In the genomic region with DNA sequence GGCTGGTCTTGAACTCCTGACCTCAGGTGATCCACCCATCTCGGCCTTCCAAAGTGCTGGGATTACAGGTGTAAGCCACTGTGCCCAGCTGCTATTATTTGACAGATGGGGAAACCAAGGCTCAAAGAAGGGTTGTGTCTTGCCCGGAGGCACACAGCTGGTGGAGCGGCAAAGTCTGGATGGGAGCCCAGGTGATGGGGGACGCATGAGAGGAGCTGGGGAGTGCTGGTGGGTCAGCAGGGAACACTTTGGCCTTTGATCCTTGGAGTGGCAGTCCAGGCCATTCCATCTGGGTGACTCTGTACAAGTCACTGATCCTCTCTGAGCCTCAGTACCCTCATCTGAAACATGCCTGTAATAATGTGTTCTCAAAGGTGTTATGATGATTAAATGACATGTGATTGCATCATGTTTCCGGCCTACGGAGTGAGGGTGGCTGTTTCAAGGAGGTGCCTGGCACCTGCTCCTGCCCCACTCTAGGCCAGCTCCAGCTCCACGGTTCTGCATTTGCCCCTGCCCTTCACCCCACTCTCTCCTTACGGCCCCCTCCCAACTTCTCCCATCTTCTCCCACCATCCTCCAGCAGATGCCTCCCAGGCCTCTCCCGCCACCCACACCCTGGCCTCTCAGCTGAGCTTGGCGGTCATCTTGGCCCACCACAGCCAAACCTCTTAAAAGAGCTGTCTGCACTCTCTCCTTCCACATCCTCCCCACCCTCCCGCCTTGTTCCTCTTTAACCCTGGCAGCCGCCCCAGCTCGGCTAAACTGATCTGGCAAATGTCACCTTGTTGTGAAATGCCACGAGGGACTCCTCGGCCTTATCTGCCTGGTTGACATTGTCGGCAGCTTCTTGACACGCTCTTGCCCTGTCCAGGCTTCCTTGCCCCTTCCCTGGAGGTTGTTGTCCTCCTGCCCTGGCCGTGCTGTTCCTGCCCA, we compare ENCODE assay signal across 8 cellular contexts. TPM values are rescaled to one million over a fixed set of nuclear protein-coding genes. Genes with fewer than 3 reads are reported as not detected.
A peak's percentile ranks its signal among the peaks of the same experiment; 100 is the strongest.
DNase-seq lines count a peak whose midpoint lies in the region; ATAC-seq, FAIRE-seq and TF ChIP-seq lines count a peak whose summit lies in the region.

No MANE protein-coding gene starts in this region.

- TF ChIP-seq POLR2A in GM12892 (IDR thresholded peaks at IDR 0.05; ENCODE audit: low read depth, low read length): no peak

- no peak for FAIRE-seq in GM12892 (lab: Jason Lieb, UNC)

- no peaks in the 10 kb centered on the region for H3K9me3 ChIP-seq in AG04450 (ENCODE audit: control insufficient read depth, insufficient read depth, low read length)
- H3K9me3 ChIP-seq in Karpas-422 (ENCODE audit: low read length): no peaks in the 10 kb centered on the region
- no peaks in the 10 kb centered on the region for H3K9me3 ChIP-seq in skeletal muscle tissue (ENCODE audit: control insufficient read depth in 3 of 3, low read length in 3 of 3)

- TF ChIP-seq CTCF in AG04450 (IDR thresholded peaks at IDR 0.05; ENCODE audit: low read depth, low read length): no peak

- H3K79me2 ChIP-seq in Karpas-422 (ENCODE audit: low read length): no peaks in the 10 kb centered on the region

- peaks cover 15% of the 10 kb centered on the region for H3K4me1 ChIP-seq in Karpas-422 (ENCODE audit: low read length)
- H3K4me1 ChIP-seq in skeletal muscle tissue (ENCODE audit: control insufficient read depth in 3 of 3, insufficient read depth in 3 of 3, low read length in 3 of 3): peaks cover 27 to 36% (median 30%) of the 10 kb centered on the region in 3 donors

- H3K36me3 ChIP-seq in Karpas-422 (ENCODE audit: insufficient read depth, low read length) (no peaks in the 10 kb centered on the region; the same call in 1 of the 2 replicates), skeletal muscle tissue (ENCODE audit: control insufficient read depth in 3 of 3, insufficient read depth in 3 of 3, low read length in 3 of 3) (peaks cover 8 to 14% (median 11%) of the 10 kb centered on the region in 3 donors)

- H3K27me3 ChIP-seq in AG04450 (ENCODE audit: control insufficient read depth, insufficient read depth, low read length): no peaks in the 10 kb centered on the region
- H3K27me3 ChIP-seq in Karpas-422 (ENCODE audit: low read length): no peaks in the 10 kb centered on the region
- H3K27me3 ChIP-seq in skeletal muscle tissue (ENCODE audit: control insufficient read depth in 3 of 3, insufficient read depth in 3 of 3, low read length in 3 of 3): peaks cover 0 to 6% (median 0%) of the 10 kb centered on the region in 3 donors

- POLR2A ChIA-PET in AG04450 (lab: Yijun Ruan, JAX): interaction anchor here (1.4 to 13.1 kb wide), 5 partner anchors 7 to 89 kb away, joined by 4 to 230 read pairs (median 9); a partner anchor contains a TSS

- DNase-seq in AG04450 (ENCODE audit: low read depth, low spot score) (no peak), Karpas-422 (no peak), left cardiac atrium (peak; percentile 90), cerebellar nuclear complex (lab: John Stamatoyannopoulos, UW) (no peak), GM12892 (ENCODE audit: insufficient read length) (no peak)
- peak; percentile 66 to 67 for DNase-seq in activated T-cell treated with anti-CD3 and anti-CD28 coated beads, Interleukin-2, amount 50 U/mL, for 48 hours

- H3K4me3 ChIP-seq in AG04450 (ENCODE audit: low read depth, low read length) (no peak overlapping the region), Karpas-422 (ENCODE audit: low read length) (no peak overlapping the region), skeletal muscle tissue (ENCODE audit: low read length in 3 of 3) (peak overlapping the region in 2 of 3 donors; percentile 33 to 52)

- H3K4me2 ChIP-seq in Karpas-422 (ENCODE audit: low read depth, low read length, poor library complexity, severe bottlenecking): no peak overlapping the region

- peak overlapping the region; percentile 77 for H3K27ac ChIP-seq in AG04450 (ENCODE audit: low read depth, low read length)
- H3K27ac ChIP-seq in Karpas-422 (ENCODE audit: low read length): peak overlapping the region; percentile 40; the same call in 1 of the 2 replicates
- H3K27ac ChIP-seq in skeletal muscle tissue (ENCODE audit: low read depth, low read length): peak overlapping the region; percentile 77

- CTCF ChIA-PET in AG04450 (lab: Charles Lee): interaction anchor here (1.4 to 3.7 kb wide), 3 partner anchors 22 to 88 kb away, joined by 4 to 11 read pairs (median 11); no protein-coding TSS in a partner anchor

- H3K9me2 ChIP-seq in Karpas-422 (replicated peaks; ENCODE audit: insufficient read depth, low read length): no peaks in the 10 kb centered on the region

- peak; percentile 75 to 94 for ATAC-seq in left cardiac atrium
- no peak for ATAC-seq in GM21619 (IDR thresholded peaks at IDR 0.05; ENCODE audit: unreplicated experiment)

- H3K9ac ChIP-seq in Karpas-422 (ENCODE audit: low read length): peak overlapping the region; percentile 34; the same call in 1 of the 2 replicates
- peak overlapping the region; percentile 19 to 70 (median 69) for H3K9ac ChIP-seq in skeletal muscle tissue (ENCODE audit: low read depth in 1 of 3, low read length in 3 of 3)

- intact Hi-C loops in left cardiac atrium (cut with DNase I): no loop called here

- no peak overlapping the region for H2AFZ ChIP-seq in Karpas-422 (ENCODE audit: low read length)

- no peaks in the 10 kb centered on the region for H4K20me1 ChIP-seq in Karpas-422 (ENCODE audit: insufficient read depth, low read depth, low read length)

RNA-seq across cellular contexts. Expression of a gene that starts 5.5 kb away (rescaled TPM):
- polyA plus RNA-seq in AG04450 (2011; rRNA removed): 146 and 164 TPM in 2 replicates
- 169 and 227 TPM in 2 replicates for polyA minus RNA-seq in AG04450 (2011; rRNA and poly(A)+ RNA removed)
- total RNA-seq in Karpas-422 (2014; rRNA removed; shearing (Covaris generic); ENCODE audit: low replicate concordance): 29.1 and 72.7 TPM in 2 replicates
- total RNA-seq in left cardiac atrium (10 to 100 TPM; 30.2 to 55.1 TPM), skeletal muscle tissue (108 TPM)
- 6.8 TPM for polyA plus RNA-seq in GM12892 (2012; ENCODE audit: missing spikeins)

RNA-seq across cellular contexts. Expression of a gene that starts 18.4 kb away (rescaled TPM):
- 195 and 268 TPM in 2 replicates for polyA plus RNA-seq in AG04450 (2011; rRNA removed)
- polyA minus RNA-seq in AG04450 (2011; rRNA and poly(A)+ RNA removed): 134 and 147 TPM in 2 replicates
- total RNA-seq in Karpas-422 (2014; rRNA removed; shearing (Covaris generic); ENCODE audit: low replicate concordance): 53.6 and 138 TPM in 2 replicates
- 10 to 100 TPM; 50.5 to 94.5 TPM for total RNA-seq in left cardiac atrium
- total RNA-seq in skeletal muscle tissue: 44.9 TPM
- polyA plus RNA-seq in GM12892 (2012; ENCODE audit: missing spikeins): 12.2 TPM

RNA-seq across cellular contexts. Expression of a gene that starts 30.6 kb away (rescaled TPM):
- polyA plus RNA-seq in AG04450 (2011; rRNA removed): 0.50 and 0.96 TPM in 2 replicates
- 0.43 and 2.3 TPM in 2 replicates for polyA minus RNA-seq in AG04450 (2011; rRNA and poly(A)+ RNA removed)
- 138 and 188 TPM in 2 replicates for total RNA-seq in Karpas-422 (2014; rRNA removed; shearing (Covaris generic); ENCODE audit: low replicate concordance)
- 1 to 10 TPM; 5.3 to 9.0 TPM for total RNA-seq in left cardiac atrium
- total RNA-seq in skeletal muscle tissue: 5.7 TPM
- polyA plus RNA-seq in GM12892 (2012; ENCODE audit: missing spikeins): 27.7 TPM

RNA-seq across cellular contexts. Expression of a gene that starts 32.4 kb away (rescaled TPM):
- 1.0 and 1.6 TPM in 2 replicates for polyA plus RNA-seq in AG04450 (2011; rRNA removed)
- polyA minus RNA-seq in AG04450 (2011; rRNA and poly(A)+ RNA removed): 0.28 and 0.43 TPM in 2 replicates
- total RNA-seq in Karpas-422 (2014; rRNA removed; shearing (Covaris generic); ENCODE audit: low replicate concordance): 26.8 and 59.4 TPM in 2 replicates
- 1 to 10 TPM in 1 of 2 donors, under 1 TPM in 1; 0.59 to 1.6 TPM for total RNA-seq in left cardiac atrium
- 0.52 TPM for total RNA-seq in skeletal muscle tissue
- polyA plus RNA-seq in GM12892 (2012; ENCODE audit: missing spikeins): 0.34 TPM

RNA-seq across cellular contexts. Expression of a gene that starts 37.8 kb away (rescaled TPM):
- polyA plus RNA-seq in AG04450 (2011; rRNA removed): 71.8 and 96.0 TPM in 2 replicates
- 58.0 and 71.2 TPM in 2 replicates for polyA minus RNA-seq in AG04450 (2011; rRNA and poly(A)+ RNA removed)
- total RNA-seq in Karpas-422 (2014; rRNA removed; shearing (Covaris generic); ENCODE audit: low replicate concordance): 104 and 195 TPM in 2 replicates
- total RNA-seq in left cardiac atrium (10 to 100 TPM; 33.1 to 53.5 TPM), skeletal muscle tissue (33.9 TPM)
- polyA plus RNA-seq in GM12892 (2012; ENCODE audit: missing spikeins): 112 TPM

Comparison
In these comparisons a context has a peak if more than half of its experiments do, and no peak if none do; other contexts are left out.
1. DNase-seq: peak in activated T-cell treated with anti-CD3 and anti-CD28 coated beads, Interleukin-2, amount 50 U/mL, for 48 hours (2 of 2) and left cardiac atrium (single experiment); none in AG04450 (single experiment), Karpas-422 (single experiment), cerebellar nuclear complex (0 of 2) and GM12892 (single experiment).
2. H3K4me3 ChIP-seq: peak in skeletal muscle tissue (2 of 3); none in AG04450 (single experiment) and Karpas-422 (single experiment).
3. RNA of a gene that starts 30.6 kb away (total RNA-seq): 138 to 188 TPM in Karpas-422; 5.3 to 9.0 TPM in left cardiac atrium and 5.7 TPM in skeletal muscle tissue (single experiment); every median in the first group is over 10 times any median in the second.
4. Peak in every context shown above with its lines, with median percentiles within 50 percentile points of each other: H3K27ac ChIP-seq.